In the genomic region with DNA sequence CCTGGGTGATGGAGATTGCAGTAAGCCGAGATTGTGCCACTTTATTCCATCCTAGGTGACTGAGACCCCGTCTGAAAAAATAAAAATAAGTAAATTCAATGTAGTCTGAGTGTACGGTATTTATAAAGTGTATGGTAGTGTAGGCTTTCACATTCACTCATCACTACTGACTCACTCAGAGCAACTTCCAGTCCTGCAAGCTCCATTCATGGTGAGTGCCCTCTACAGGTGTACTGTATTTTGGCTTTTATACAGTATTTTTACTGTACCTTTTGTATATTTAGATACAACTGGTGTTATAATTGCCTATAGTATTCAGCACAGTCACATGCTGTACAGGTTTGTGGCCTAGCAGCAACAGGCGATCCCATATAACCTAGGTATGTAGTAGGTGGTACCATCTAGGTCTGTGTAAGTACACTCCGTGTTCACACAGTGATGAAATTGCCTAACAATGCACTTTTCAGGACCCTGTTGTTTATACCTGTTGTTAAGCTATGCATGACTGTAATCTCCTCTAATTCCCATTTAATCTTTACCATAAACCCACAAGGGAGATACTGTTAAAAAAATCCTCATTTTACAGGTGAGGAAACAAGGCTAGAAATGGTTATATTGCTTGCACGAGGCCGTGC, we compare ENCODE assay signal across 12 cellular contexts. TPM values are rescaled to one million over a fixed set of nuclear protein-coding genes. Genes with fewer than 3 reads are reported as not detected.
DNase-seq lines count a peak whose midpoint lies in the region; ATAC-seq and TF ChIP-seq lines count a peak whose summit lies in the region.
"Had no signal": no experiment of that assay in that cellular context is flagged by ENCODE, and none has a peak within 500 bp of the region (broad histone marks: within the 10 kb centered on the region; RNA-seq: fewer than 3 reads in every experiment).

No MANE protein-coding gene starts in this region.

- H3K9me3 ChIP-seq in BE2C (no peaks in the 10 kb centered on the region), esophagus squamous epithelium (no peaks in the 10 kb centered on the region)
- H3K9me3 ChIP-seq: MG63 had no signal

- no peak overlapping the region for H3K27ac ChIP-seq in esophagus squamous epithelium

- DNase-seq in BE2C (no peak), NCI-H226 (peak; percentile 24), EL (no peak), esophagus squamous epithelium (lab: John Stamatoyannopoulos, UW) (no peak)
- DNase-seq in stimulated activated CD4-positive, alpha-beta T cell treated with anti-CD3 and anti-CD28 coated beads, Interleukin-4, amount 100 ng/mL, for 24 hours, result no peak
- DNase-seq: activated CD4-positive, CD25-positive, alpha-beta regulatory T cell; COR-L47; MG63; stimulated activated CD4-positive, alpha-beta T cell treated with anti-CD3 and anti-CD28 coated beads, Interleukin-1b, Interleukin-23, amount 100 ng/mL, for 48 hours had no signal

- H3K27me3 ChIP-seq in BE2C (peaks cover 8% of the 10 kb centered on the region), esophagus squamous epithelium (peaks cover 0 to 4% (median 0%) of the 10 kb centered on the region in 4 donors)
- H3K27me3 ChIP-seq: MG63 had no signal

- no peaks in the 10 kb centered on the region for H3K36me3 ChIP-seq in BE2C
- no peaks in the 10 kb centered on the region for H3K36me3 ChIP-seq in esophagus squamous epithelium
- H3K36me3 ChIP-seq: MG63 had no signal

- intact Hi-C loops in esophagus squamous epithelium (cut with DNase I), result no loop called here

- TF ChIP-seq CTCF in BE2C (IDR thresholded peaks at IDR 0.05; ENCODE audit: low read depth, low read length) (peak; percentile 15; the same call in 1 of the 2 replicates), esophagus squamous epithelium (IDR thresholded peaks at IDR 0.05) (peak in 2 of 6 experiments; percentile 7 to 44)

- peak; percentile 42 for ATAC-seq in GM18502 (IDR thresholded peaks at IDR 0.05; ENCODE audit: poor library complexity, unreplicated experiment)
- peak; percentile 37 for ATAC-seq in esophagus mucosa
- no peak for ATAC-seq in HG03520 (IDR thresholded peaks at IDR 0.05; ENCODE audit: unreplicated experiment)

- no peak overlapping the region for H3K4me3 ChIP-seq in BE2C (ENCODE audit: low read depth, low read length)
- no peak overlapping the region for H3K4me3 ChIP-seq in esophagus squamous epithelium
- H3K4me3 ChIP-seq: MG63 had no signal

- H3K4me1 ChIP-seq in BE2C (no peaks in the 10 kb centered on the region), esophagus squamous epithelium (peaks cover 0 to 9% (median 0%) of the 10 kb centered on the region in 3 donors)

- 81 to 84% methylated on average over 6 to 7 of the region's 7 CpGs for WGBS in esophagus squamous epithelium, 2 donors

- no peak for TF ChIP-seq POLR2A in esophagus squamous epithelium (IDR thresholded peaks at IDR 0.05)

RNA-seq across cellular contexts. Expression of gene CACNA1D, which starts 19.3 kb away (rescaled TPM):
- polyA plus RNA-seq in BE2C (2012; ENCODE audit: insufficient read depth, insufficient read length, low read depth), result 0.76 TPM
- 0.52 TPM for total RNA-seq in esophagus mucosa
- 1 to 10 TPM in 3 of 4 donors, under 1 TPM in 1; 0.56 to 4.5 (median 3.1) TPM for total RNA-seq in esophagus squamous epithelium
